In genomic region chr11:44530413-44531115, GRCh38 we compare ENCODE assay signal across 12 cellular contexts. TPM values are rescaled to one million over a fixed set of nuclear protein-coding genes. Genes with fewer than 3 reads are reported as not detected.
DNase-seq lines count a peak whose midpoint lies in the region; ATAC-seq and TF ChIP-seq lines count a peak whose summit lies in the region.
"Had no signal": no experiment of that assay in that cellular context is flagged by ENCODE, and none has a peak within 500 bp of the region (broad histone marks: within the 10 kb centered on the region; RNA-seq: fewer than 3 reads in every experiment).

No MANE protein-coding gene starts in this region.

- H3K27ac ChIP-seq in CD4-positive, CD25-positive, alpha-beta regulatory T cell (ENCODE audit: insufficient read depth, low read length, poor library complexity, severe bottlenecking): no peak overlapping the region
- H3K27ac ChIP-seq in stomach (no peak overlapping the region), adrenal gland (no peak overlapping the region)

- no peak for TF ChIP-seq EP300 in stomach (IDR thresholded peaks at IDR 0.05)

- H3K4me3 ChIP-seq in CD4-positive, CD25-positive, alpha-beta regulatory T cell (ENCODE audit: low read depth, low read length): no peak overlapping the region
- no peak overlapping the region for H3K4me3 ChIP-seq in stomach
- H3K4me3 ChIP-seq in adrenal gland: no peak overlapping the region

- no peaks in the 10 kb centered on the region for H3K36me3 ChIP-seq in CD4-positive, CD25-positive, alpha-beta regulatory T cell (ENCODE audit: control insufficient read depth, insufficient read depth, low read length)
- H3K36me3 ChIP-seq in stomach (no peaks in the 10 kb centered on the region), adrenal gland (replicated peaks in 1 of 2) (no peaks in the 10 kb centered on the region)

- no peaks in the 10 kb centered on the region for H3K4me1 ChIP-seq in CD4-positive, CD25-positive, alpha-beta regulatory T cell (ENCODE audit: control insufficient read depth, insufficient read depth, low read length, poor library complexity, severe bottlenecking)
- H3K4me1 ChIP-seq in stomach (peaks cover 0 to 9% (median 0%) of the 10 kb centered on the region in 4 donors), adrenal gland (replicated peaks in 1 of 2) (no peaks in the 10 kb centered on the region)

- H3K27me3 Mint-ChIP-seq in CD4-positive, CD25-positive, alpha-beta regulatory T cell: no peaks in the 10 kb centered on the region
- H3K27me3 Mint-ChIP-seq in activated T-cell treated with anti-CD3 and anti-CD28 coated beads, Interleukin-2, amount 50 U/mL, for 72 hours (ENCODE audit: low read depth): peaks cover 5% of the 10 kb centered on the region

- TF ChIP-seq CTCF in stomach (IDR thresholded peaks at IDR 0.05) (no peak), adrenal gland (IDR thresholded peaks at IDR 0.05) (no peak)

- H3K4me1 Mint-ChIP-seq in CD4-positive, CD25-positive, alpha-beta regulatory T cell: peaks cover 0 to 14% (median 6%) of the 10 kb centered on the region in 4 donors
- peaks cover 52% of the 10 kb centered on the region for H3K4me1 Mint-ChIP-seq in activated T-cell treated with anti-CD3 and anti-CD28 coated beads, Interleukin-2, amount 50 U/mL, for 72 hours (ENCODE audit: low read depth)

- no peak overlapping the region for H3K27ac Mint-ChIP-seq in CD4-positive, CD25-positive, alpha-beta regulatory T cell
- H3K27ac Mint-ChIP-seq in activated T-cell treated with anti-CD3 and anti-CD28 coated beads, Interleukin-2, amount 50 U/mL, for 72 hours: peak overlapping the region; percentile 94

- H3K4me3 Mint-ChIP-seq in CD4-positive, CD25-positive, alpha-beta regulatory T cell: no peak overlapping the region
- H3K4me3 Mint-ChIP-seq in activated T-cell treated with anti-CD3 and anti-CD28 coated beads, Interleukin-2, amount 50 U/mL, for 72 hours: peak overlapping the region; percentile 73
- H3K4me3 Mint-ChIP-seq: IgD-negative memory B cell had no signal

- 51 to 72% (median 64%) methylated on average over 9 of the region's 9 CpGs for WGBS in stomach, 5 donors
- WGBS in adrenal gland, 4 donors: 62 to 81% (median 71%) methylated on average over 9 of the region's 9 CpGs

- intact Hi-C loops in stomach (cut with DNase I; ENCODE audit: low total_unique reads) (loop anchor here (10.0 kb wide), 1 partner anchor 406 kb away; no protein-coding TSS in a partner anchor), adrenal gland (cut with DNase I) (loop anchor here in 1 of 2 donors (10.0 kb wide), 1 partner anchor 426 kb away; no protein-coding TSS in a partner anchor)

- no peaks in the 10 kb centered on the region for H3K36me3 Mint-ChIP-seq in CD4-positive, CD25-positive, alpha-beta regulatory T cell
- no peaks in the 10 kb centered on the region for H3K36me3 Mint-ChIP-seq in activated T-cell treated with anti-CD3 and anti-CD28 coated beads, Interleukin-2, amount 50 U/mL, for 72 hours (ENCODE audit: insufficient read depth in 2 of 2)
- H3K36me3 Mint-ChIP-seq: IgD-negative memory B cell had no signal

- ATAC-seq in CD4-positive, CD25-positive, alpha-beta regulatory T cell (ENCODE audit: low read depth in 2 of 2): peak; percentile 72 to 81
- peak; percentile 90 to 91 for ATAC-seq in activated T-cell treated with anti-CD3 and anti-CD28 coated beads, Interleukin-2, amount 50 U/mL, for 72 hours (replicated peaks in 1 of 2)

- no peak for TF ChIP-seq POLR2A in stomach (IDR thresholded peaks at IDR 0.05)
- TF ChIP-seq POLR2A in adrenal gland (IDR thresholded peaks at IDR 0.05): no peak

- H3K9me3 Mint-ChIP-seq in CD4-positive, CD25-positive, alpha-beta regulatory T cell: no peaks in the 10 kb centered on the region
- H3K9me3 Mint-ChIP-seq in activated T-cell treated with anti-CD3 and anti-CD28 coated beads, Interleukin-2, amount 50 U/mL, for 72 hours: no peaks in the 10 kb centered on the region

- no peaks in the 10 kb centered on the region for H3K27me3 ChIP-seq in CD4-positive, CD25-positive, alpha-beta regulatory T cell (ENCODE audit: control insufficient read depth, insufficient read depth, low read length)
- H3K27me3 ChIP-seq in stomach: peaks cover 0 to 12% (median 0%) of the 10 kb centered on the region in 3 donors
- no peaks in the 10 kb centered on the region for H3K27me3 ChIP-seq in adrenal gland

- in situ Hi-C loops in KBM-7 (cut with MboI; ENCODE audit: low pct_unique_long_range_greater_than_20kb, low sequenced_read_pairs): loop anchor here (25.0 kb wide), 2 partner anchors 243 to 393 kb away; no protein-coding TSS in a partner anchor

- no peaks in the 10 kb centered on the region for H3K9me3 ChIP-seq in CD4-positive, CD25-positive, alpha-beta regulatory T cell (ENCODE audit: control insufficient read depth in 2 of 2, low read length in 2 of 2)
- H3K9me3 ChIP-seq in stomach (no peaks in the 10 kb centered on the region), adrenal gland (replicated peaks in 1 of 3) (no peaks in the 10 kb centered on the region)

- DNase-seq in CD4-positive, CD25-positive, alpha-beta regulatory T cell: peak in 1 of 3 donors; percentile 97
- DNase-seq in KBM-7 (peak; percentile 67), iris pigment epithelial cell (ENCODE audit: low read depth) (peak; percentile 40), stomach (no peak), UCSD-AML1 (lab: John Stamatoyannopoulos, UW; ENCODE audit: unreplicated experiment) (no peak), NOMO-1 treated with DMSO at 0.1 percent for 48 hours (lab: John Stamatoyannopoulos, UW; ENCODE audit: unreplicated experiment) (no peak), adrenal gland (no peak)
- peak; percentile 58 to 79 for DNase-seq in activated T-cell treated with anti-CD3 and anti-CD28 coated beads, Interleukin-2, amount 50 U/mL, for 72 hours
- DNase-seq: anterior cingulate cortex, midbrain, RPMI8226 had no signal

RNA-seq across cellular contexts. Expression of gene CD82, which starts 34.9 kb away (rescaled TPM):
- total RNA-seq in CD4-positive, CD25-positive, alpha-beta regulatory T cell: 132 TPM
- polyA plus RNA-seq in CD4-positive, CD25-positive, alpha-beta regulatory T cell: 100 to 1,000 TPM in 3 of 4 donors, 10 to 100 TPM in 1; 81.0 to 167 (median 118) TPM
- 100 to 1,000 TPM; 364 to 421 TPM for total RNA-seq in activated T-cell treated with anti-CD3 and anti-CD28 coated beads, Interleukin-2, amount 50 U/mL, for 72 hours
- total RNA-seq in stomach (10 to 100 TPM in 4 of 5 donors, under 1 TPM in 1; 0.58 to 49.6 (median 24.6) TPM), adrenal gland (10 to 100 TPM in 7 of 8 donors, 1 to 10 TPM in 1; 6.2 to 38.2 (median 21.2) TPM)
- polyA plus RNA-seq in stomach (10 to 100 TPM in 2 of 3 donors, 1 to 10 TPM in 1; 9.9 to 54.4 (median 45.1) TPM), adrenal gland (10 to 100 TPM in 2 of 3 donors, 1 to 10 TPM in 1; 5.4 to 53.4 (median 13.1) TPM)

Comparison
In these comparisons a context has a peak if more than half of its experiments do, and no peak if none do; other contexts are left out.
1. DNase-seq: peak in KBM-7 (single experiment), activated T-cell treated with anti-CD3 and anti-CD28 coated beads, Interleukin-2, amount 50 U/mL, for 72 hours (2 of 2) and iris pigment epithelial cell (single experiment); none in stomach (single experiment), UCSD-AML1 (single experiment), NOMO-1 treated with DMSO at 0.1 percent for 48 hours (single experiment) and adrenal gland (0 of 7).
2. H3K4me3 Mint-ChIP-seq: peak in activated T-cell treated with anti-CD3 and anti-CD28 coated beads, Interleukin-2, amount 50 U/mL, for 72 hours (2 of 2); none in CD4-positive, CD25-positive, alpha-beta regulatory T cell (0 of 4).